9 cellular contexts compared by ENCODE assay signal in the genomic region with DNA sequence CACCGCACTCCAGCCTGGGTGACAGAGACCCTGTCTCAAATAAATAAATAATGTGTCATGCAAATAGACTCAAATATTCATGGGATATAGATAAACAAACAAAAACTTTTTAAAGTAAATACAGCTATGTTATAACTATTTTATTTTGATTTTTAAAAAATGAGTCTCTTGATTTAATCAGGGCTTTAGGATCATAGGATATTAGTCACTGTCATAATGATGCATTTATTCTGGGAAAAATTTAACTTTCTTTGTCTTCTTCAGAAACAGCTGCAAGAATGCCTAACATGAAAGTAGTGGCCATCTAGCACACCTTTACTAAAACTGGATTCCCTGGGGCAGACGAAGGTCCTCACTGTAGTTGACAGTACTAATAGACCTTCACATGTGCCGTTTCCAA.
"Had no signal": no experiment of that assay in that cellular context is flagged by ENCODE, and none has a peak within 500 bp of the region (broad histone marks: within the 10 kb centered on the region; RNA-seq: fewer than 3 reads in every experiment).

No MANE protein-coding gene starts in this region.

- H3K36me3 ChIP-seq: HAP-1 had no signal

- H3K4me3 ChIP-seq: GM23248, GM23338, HAP-1 had no signal

- H3K9me3 ChIP-seq: HAP-1 had no signal

- H3K9ac ChIP-seq: GM23248 had no signal

- H3K4me2 ChIP-seq: GM23338 had no signal

- H3K27ac ChIP-seq: GM23248 had no signal

- DNase-seq: GM23248, GOT3, H7, H9, HCEC 1CT, HFFc6 had no signal

- H3K4me1 ChIP-seq: HAP-1 had no signal

- H2AFZ ChIP-seq: GM23248 had no signal

- ATAC-seq: HCT116 had no signal
